Comparison of ENCODE assay signal across 1 cellular context in the genomic region with DNA sequence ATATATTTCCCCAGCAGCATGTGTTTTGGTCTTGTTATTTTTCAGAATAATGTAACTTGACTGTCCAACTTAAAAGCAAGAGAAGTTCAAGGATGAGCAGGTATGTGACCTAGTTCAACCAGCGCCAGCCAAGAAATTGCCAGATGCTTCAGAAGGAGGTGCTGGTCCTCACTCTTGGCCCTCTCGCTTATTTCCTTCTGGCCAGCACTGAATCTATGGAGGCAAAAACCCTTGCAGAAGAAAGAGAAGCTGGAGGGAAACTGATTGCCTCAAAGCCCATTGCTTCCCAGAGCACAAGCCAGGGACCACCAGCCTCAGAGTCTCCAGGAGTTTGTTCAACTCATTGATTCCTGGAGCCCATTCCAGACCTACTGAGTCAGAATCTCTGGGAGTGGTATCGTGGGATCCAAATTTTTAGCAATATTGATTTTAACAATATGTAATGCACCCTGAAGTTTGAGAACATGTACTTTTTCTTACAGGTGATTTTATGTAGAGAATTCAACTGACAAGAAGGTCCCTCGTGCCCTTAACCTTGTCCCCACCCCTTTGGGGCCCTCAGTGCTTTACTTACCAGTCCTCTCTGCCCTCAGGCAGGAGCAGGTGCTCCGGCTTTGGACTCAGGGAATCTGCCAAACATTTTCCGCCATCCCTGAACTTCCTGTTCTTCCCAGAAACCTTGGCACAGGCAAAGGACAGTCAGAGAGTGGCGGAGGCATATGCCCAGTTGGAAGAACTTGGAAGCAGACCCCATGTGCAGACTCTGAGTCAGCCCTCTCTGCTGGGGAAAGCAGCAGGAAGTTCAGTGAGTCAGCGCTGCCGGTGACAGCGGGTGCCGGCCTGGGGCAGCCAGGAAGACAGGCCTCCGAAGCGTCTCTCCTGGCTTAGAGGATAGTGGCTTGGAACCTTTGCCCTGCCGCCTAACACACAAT.
TF ChIP-seq lines count a peak whose summit lies in the region.

No MANE protein-coding gene starts in this region.

TF ChIP-seq in HEK293, 187 proteins besides CTCF, POLR2A, EP300 and RAD21 (continued from another document):
- TF ChIP-seq, protein P1, sequence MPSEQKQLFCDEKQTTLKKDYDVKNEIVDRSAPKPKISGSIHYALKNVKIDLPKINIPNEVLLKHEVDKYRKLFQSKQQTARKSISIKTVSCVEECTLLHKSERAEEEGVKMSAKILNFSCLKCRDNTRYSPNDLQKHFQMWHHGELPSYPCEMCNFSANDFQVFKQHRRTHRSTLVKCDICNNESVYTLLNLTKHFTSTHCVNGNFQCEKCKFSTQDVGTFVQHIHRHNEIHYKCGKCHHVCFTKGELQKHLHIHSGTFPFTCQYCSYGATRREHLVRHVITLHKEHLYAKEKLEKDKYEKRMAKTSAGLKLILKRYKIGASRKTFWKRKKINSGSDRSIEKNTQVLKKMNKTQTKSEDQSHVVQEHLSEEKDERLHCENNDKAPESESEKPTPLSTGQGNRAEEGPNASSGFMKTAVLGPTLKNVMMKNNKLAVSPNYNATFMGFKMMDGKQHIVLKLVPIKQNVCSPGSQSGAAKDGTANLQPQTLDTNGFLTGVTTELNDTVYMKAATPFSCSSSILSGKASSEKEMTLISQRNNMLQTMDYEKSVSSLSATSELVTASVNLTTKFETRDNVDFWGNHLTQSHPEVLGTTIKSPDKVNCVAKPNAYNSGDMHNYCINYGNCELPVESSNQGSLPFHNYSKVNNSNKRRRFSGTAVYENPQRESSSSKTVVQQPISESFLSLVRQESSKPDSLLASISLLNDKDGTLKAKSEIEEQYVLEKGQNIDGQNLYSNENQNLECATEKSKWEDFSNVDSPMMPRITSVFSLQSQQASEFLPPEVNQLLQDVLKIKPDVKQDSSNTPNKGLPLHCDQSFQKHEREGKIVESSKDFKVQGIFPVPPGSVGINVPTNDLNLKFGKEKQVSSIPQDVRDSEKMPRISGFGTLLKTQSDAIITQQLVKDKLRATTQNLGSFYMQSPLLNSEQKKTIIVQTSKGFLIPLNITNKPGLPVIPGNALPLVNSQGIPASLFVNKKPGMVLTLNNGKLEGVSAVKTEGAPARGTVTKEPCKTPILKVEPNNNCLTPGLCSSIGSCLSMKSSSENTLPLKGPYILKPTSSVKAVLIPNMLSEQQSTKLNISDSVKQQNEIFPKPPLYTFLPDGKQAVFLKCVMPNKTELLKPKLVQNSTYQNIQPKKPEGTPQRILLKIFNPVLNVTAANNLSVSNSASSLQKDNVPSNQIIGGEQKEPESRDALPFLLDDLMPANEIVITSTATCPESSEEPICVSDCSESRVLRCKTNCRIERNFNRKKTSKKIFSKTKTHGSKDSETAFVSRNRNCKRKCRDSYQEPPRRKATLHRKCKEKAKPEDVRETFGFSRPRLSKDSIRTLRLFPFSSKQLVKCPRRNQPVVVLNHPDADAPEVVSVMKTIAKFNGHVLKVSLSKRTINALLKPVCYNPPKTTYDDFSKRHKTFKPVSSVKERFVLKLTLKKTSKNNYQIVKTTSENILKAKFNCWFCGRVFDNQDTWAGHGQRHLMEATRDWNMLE (tag by site-specific recombination; conservative IDR thresholded peaks at IDR 0.05; ENCODE audit: low read depth), result peak; percentile 58
- 0 out of 2 replicates have a peak, but pooled peaks have one; percentile 34 for TF ChIP-seq ZBTB17 (tag by site-specific recombination; IDR thresholded peaks at IDR 0.05)
- no peak for TF ChIP-seq YY2 (tag by site-specific recombination; IDR thresholded peaks at IDR 0.05)
- TF ChIP-seq ZSCAN5A (tag by site-specific recombination; IDR thresholded peaks at IDR 0.05), result no peak
- TF ChIP-seq ZNF660 (tag by site-specific recombination; IDR thresholded peaks at IDR 0.05), result peak; percentile 74
- no peak for TF ChIP-seq ZNF23 (tag by site-specific recombination; IDR thresholded peaks at IDR 0.05; ENCODE audit: borderline replicate concordance)
- no peak for TF ChIP-seq KLF17 (tag by site-specific recombination; IDR thresholded peaks at IDR 0.05)
- no peak for TF ChIP-seq HOXD13 (CRISPR knock-in tag; IDR thresholded peaks at IDR 0.05; ENCODE audit: borderline replicate concordance)
- TF ChIP-seq ZBTB26 (tag by site-specific recombination; optimal IDR thresholded peaks at IDR 0.05), result no peak
- no peak for TF ChIP-seq ZNF155 (tag by site-specific recombination; IDR thresholded peaks at IDR 0.05)
- TF ChIP-seq ZNF501 (tag by site-specific recombination; IDR thresholded peaks at IDR 0.05), result no peak
- TF ChIP-seq KLF10 (tag by site-specific recombination; IDR thresholded peaks at IDR 0.05), result no peak
